ENCODE assay signal across 8 cellular contexts in the genomic region with DNA sequence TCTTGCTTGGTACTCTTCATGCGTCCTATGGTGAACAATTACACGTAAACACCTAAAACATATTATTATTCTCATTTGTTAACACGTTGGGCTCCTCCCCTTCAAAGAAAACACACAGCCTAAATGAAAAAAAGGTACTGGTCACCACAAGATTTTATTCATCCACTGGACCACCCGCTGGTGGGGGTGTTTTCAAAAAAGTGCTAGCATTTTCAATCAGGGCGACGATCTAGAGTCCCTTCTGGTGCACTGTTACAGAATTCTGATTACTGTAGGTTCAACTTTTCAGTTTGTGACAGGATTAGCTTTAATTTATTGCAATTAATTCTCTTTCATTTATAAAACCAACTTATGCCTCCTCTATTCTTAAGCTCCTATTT. TPM values are rescaled to one million over a fixed set of nuclear protein-coding genes. Genes with fewer than 3 reads are reported as not detected.
DNase-seq lines count a peak whose midpoint lies in the region; ATAC-seq, FAIRE-seq and TF ChIP-seq lines count a peak whose summit lies in the region.

No MANE protein-coding gene starts in this region.

- H3K36me3 ChIP-seq in HUES48 (ENCODE audit: control insufficient read depth, insufficient read depth, low read length) (peaks cover 40% of the 10 kb centered on the region), suprapubic skin (peaks cover 17% of the 10 kb centered on the region)

- TF ChIP-seq EP300 in suprapubic skin (IDR thresholded peaks at IDR 0.05): no peak

- peak overlapping the region; percentile 99 for H3K9ac ChIP-seq in HUES48 (ENCODE audit: low read depth, low read length)

- ATAC-seq in GM19397 (IDR thresholded peaks at IDR 0.05; ENCODE audit: unreplicated experiment) (peak; percentile 11), left colon (peak; percentile 9)

- H3K4me3 ChIP-seq in AG10803 (ENCODE audit: low read length) (peak overlapping the region; percentile 88), HUES48 (ENCODE audit: low read depth, low read length) (peak overlapping the region; percentile 90), suprapubic skin (peak overlapping the region; percentile 68)

- H3K27me3 ChIP-seq in HUES48 (ENCODE audit: control insufficient read depth, insufficient read depth, low read length) (no peaks in the 10 kb centered on the region), suprapubic skin (no peaks in the 10 kb centered on the region)

- no peak for FAIRE-seq in RCC 7860 (lab: Jason Lieb, UNC)

- DNase-seq in AG10803 (ENCODE audit: low read depth) (no peak), left colon (no peak), suprapubic skin (ENCODE audit: low spot score in 2 of 2) (no peak), superior temporal gyrus (ENCODE audit: extremely low spot score) (no peak), RCC 7860 (ENCODE audit: low spot score) (no peak)

- TF ChIP-seq CTCF in AG10803 (conservative IDR thresholded peaks at IDR 0.05; ENCODE audit: low read length) (no peak), suprapubic skin (IDR thresholded peaks at IDR 0.05) (no peak)

- H3K9me3 ChIP-seq in HUES48 (ENCODE audit: control insufficient read depth, insufficient read depth, low read length): no peaks in the 10 kb centered on the region
- no peaks in the 10 kb centered on the region for H3K9me3 ChIP-seq in suprapubic skin

- TF ChIP-seq POLR2A in suprapubic skin (IDR thresholded peaks at IDR 0.05): no peak

- H3K4me1 ChIP-seq in HUES48 (ENCODE audit: control insufficient read depth, insufficient read depth, low read length) (peaks cover 9% of the 10 kb centered on the region; the same call in 1 of the 2 replicates), suprapubic skin (peaks cover 27% of the 10 kb centered on the region)

- intact Hi-C loops in left colon (cut with DNase I, micrococcal nuclease): loop anchor here in 1 of 2 donors (10.0 kb wide), 1 partner anchor 112 kb away; the partner anchor contains the start of gene YBX3

- H3K27ac ChIP-seq in HUES48 (ENCODE audit: low read depth, low read length): peak overlapping the region; percentile 93
- peak overlapping the region; percentile 28 for H3K27ac ChIP-seq in adipose tissue (ENCODE audit: low read depth, low read length)
- peak overlapping the region; percentile 91 for H3K27ac ChIP-seq in suprapubic skin

- 0 to 2% (median 1%) methylated on average over 6 of the region's 6 CpGs for WGBS in adipose tissue, 3 donors
- WGBS in suprapubic skin: 0% methylated on average over 6 of the region's 6 CpGs

RNA-seq across cellular contexts. Expression of gene MAGOHB, which starts 0.5 kb away (rescaled TPM):
- polyA plus RNA-seq in adipose tissue: 10 to 100 TPM in 2 of 3 donors, 1 to 10 TPM in 1; 6.8 to 18.7 (median 12.3) TPM
- 10 to 100 TPM; 10.4 to 13.4 TPM for total RNA-seq in left colon
- 10 to 100 TPM in 2 of 4 donors, 1 to 10 TPM in 2; 6.0 to 27.8 (median 10.3) TPM for total RNA-seq in suprapubic skin

Comparison
In these comparisons a context has a peak if more than half of its experiments do, and no peak if none do; other contexts are left out.
1. H3K27ac ChIP-seq: peak in every context shown above with its lines; median percentile 93 in HUES48; 91 in suprapubic skin; 28 in adipose tissue.